8 cellular contexts compared by ENCODE assay signal in genomic region chr1:905071-905749, GRCh38. TPM values are rescaled to one million over a fixed set of nuclear protein-coding genes. Genes with fewer than 3 reads are reported as not detected.
A peak's percentile ranks its signal among the peaks of the same experiment; 100 is the strongest.
DNase-seq lines count a peak whose midpoint lies in the region; ATAC-seq and FAIRE-seq lines count a peak whose summit lies in the region.

No MANE protein-coding gene starts in this region.

- peaks cover 35% of the 10 kb centered on the region for H3K27me3 Mint-ChIP-seq in activated CD8-positive, alpha-beta T cell treated with anti-CD3 and anti-CD28 coated beads, Interleukin-2, amount 10 ng/mL, durations not matched to agents 7 days and 5 days (ENCODE audit: low read depth)

- peak; percentile 44 for ATAC-seq in GM21447 (IDR thresholded peaks at IDR 0.05; ENCODE audit: unreplicated experiment)
- peak; percentile 8 for ATAC-seq in activated CD8-positive, alpha-beta T cell treated with anti-CD3 and anti-CD28 coated beads, Interleukin-2, amount 10 ng/mL, durations not matched to agents 7 days and 5 days
- no peak for ATAC-seq in GM19324 (IDR thresholded peaks at IDR 0.05; ENCODE audit: low FRiP score, unreplicated experiment)

- POLR2A ChIA-PET in activated CD8-positive, alpha-beta T cell treated with anti-CD3 and anti-CD28 coated beads, Interleukin-2, amount 10 ng/mL, durations not matched to agents 7 days and 5 days (lab: Charles Lee) = no interaction called here

- CTCF ChIA-PET in activated CD8-positive, alpha-beta T cell treated with anti-CD3 and anti-CD28 coated beads, Interleukin-2, amount 10 ng/mL, durations not matched to agents 7 days and 5 days (lab: Charles Lee) = interaction anchor here (1.1 to 2.8 kb wide), 9 partner anchors 10 to 113 kb away, joined by 3 to 8 read pairs (median 4); no protein-coding TSS in a partner anchor

- peak overlapping the region; percentile 20 for H3K27ac Mint-ChIP-seq in activated CD8-positive, alpha-beta T cell treated with anti-CD3 and anti-CD28 coated beads, Interleukin-2, amount 10 ng/mL, durations not matched to agents 7 days and 5 days

- peak; percentile 41 for DNase-seq in AG08396 (ENCODE audit: low spot score)
- DNase-seq in activated CD8-positive, alpha-beta T cell treated with anti-CD3 and anti-CD28 coated beads, Interleukin-2, amount 10 ng/mL, durations not matched to agents 7 days and 5 days = no peak
- peak; percentile 50 for DNase-seq in germinal center (ENCODE audit: low spot score)
- DNase-seq in retina = peak; percentile 76
- DNase-seq in ACHN = no peak
- no peak for DNase-seq in HTR-8/SVneo (ENCODE audit: insufficient read length, low spot score)

- no peak for FAIRE-seq in HTR-8/SVneo (lab: Jason Lieb, UNC)

- H3K4me3 Mint-ChIP-seq in activated CD8-positive, alpha-beta T cell treated with anti-CD3 and anti-CD28 coated beads, Interleukin-2, amount 10 ng/mL, durations not matched to agents 7 days and 5 days = peak overlapping the region; percentile 48

- H3K4me1 Mint-ChIP-seq in activated CD8-positive, alpha-beta T cell treated with anti-CD3 and anti-CD28 coated beads, Interleukin-2, amount 10 ng/mL, durations not matched to agents 7 days and 5 days (ENCODE audit: low read depth) = peaks cover 18% of the 10 kb centered on the region

- in situ Hi-C loops in ACHN (cut with HindIII; ENCODE audit: low pct_ligation_motif_present, low pct_unique_long_range_greater_than_20kb, low sequenced_read_pairs) = no loop called here

- no peaks in the 10 kb centered on the region for H3K36me3 Mint-ChIP-seq in activated CD8-positive, alpha-beta T cell treated with anti-CD3 and anti-CD28 coated beads, Interleukin-2, amount 10 ng/mL, durations not matched to agents 7 days and 5 days (ENCODE audit: low read depth)

- no peaks in the 10 kb centered on the region for H3K9me3 Mint-ChIP-seq in activated CD8-positive, alpha-beta T cell treated with anti-CD3 and anti-CD28 coated beads, Interleukin-2, amount 10 ng/mL, durations not matched to agents 7 days and 5 days (ENCODE audit: insufficient read depth)

RNA-seq across cellular contexts. Expression of gene SAMD11, which starts 18.5 kb away (rescaled TPM):
- not detected for total RNA-seq in activated CD8-positive, alpha-beta T cell treated with anti-CD3 and anti-CD28 coated beads, Interleukin-2, amount 10 ng/mL, durations not matched to agents 7 days and 5 days

RNA-seq across cellular contexts. Expression of gene NOC2L, which starts 53.8 kb away (rescaled TPM):
- 10 to 100 TPM; 61.7 to 68.7 TPM for total RNA-seq in activated CD8-positive, alpha-beta T cell treated with anti-CD3 and anti-CD28 coated beads, Interleukin-2, amount 10 ng/mL, durations not matched to agents 7 days and 5 days

RNA-seq across cellular contexts. Expression of gene KLHL17, which starts 55.2 kb away (rescaled TPM):
- 10 to 100 TPM; 24.4 to 27.7 TPM for total RNA-seq in activated CD8-positive, alpha-beta T cell treated with anti-CD3 and anti-CD28 coated beads, Interleukin-2, amount 10 ng/mL, durations not matched to agents 7 days and 5 days

Comparison
In these comparisons a context has a peak if more than half of its experiments do, and no peak if none do; other contexts are left out.
1. DNase-seq: peak in AG08396 (single experiment), germinal center (single experiment) and retina (single experiment); none in activated CD8-positive, alpha-beta T cell treated with anti-CD3 and anti-CD28 coated beads, Interleukin-2, amount 10 ng/mL, durations not matched to agents 7 days and 5 days (single experiment), ACHN (single experiment) and HTR-8/SVneo (single experiment).